16 cellular contexts compared by ENCODE assay signal in genomic region chr1:10504259-10504658, GRCh38. TPM values are rescaled to one million over a fixed set of nuclear protein-coding genes. Genes with fewer than 3 reads are reported as not detected.
DNase-seq lines count a peak whose midpoint lies in the region; ATAC-seq and TF ChIP-seq lines count a peak whose summit lies in the region.
"Had no signal": no experiment of that assay in that cellular context is flagged by ENCODE, and none has a peak within 500 bp of the region (broad histone marks: within the 10 kb centered on the region; RNA-seq: fewer than 3 reads in every experiment).

No MANE protein-coding gene starts in this region.

- no peak for TF ChIP-seq CTCF in Caco-2 (IDR thresholded peaks at IDR 0.05; ENCODE audit: insufficient read depth in 1 of 2, low read depth in 1 of 2, low read length in 1 of 2, severe bottlenecking in 1 of 2, unreplicated experiment in 1 of 2)
- TF ChIP-seq CTCF in nephron (IDR thresholded peaks at IDR 0.05; ENCODE audit: unreplicated experiment in 3 of 3): no peak

- H3K27me3 Mint-ChIP-seq in Caco-2 (ENCODE audit: insufficient read depth, unreplicated experiment): no peaks in the 10 kb centered on the region
- H3K27me3 Mint-ChIP-seq in nephron (ENCODE audit: low read depth): peaks cover 7% of the 10 kb centered on the region

- no peak overlapping the region for H3K4me3 ChIP-seq in Caco-2 (ENCODE audit: low read depth, low read length)
- H3K4me3 ChIP-seq: SJSA1 had no signal

- H3K4me1 Mint-ChIP-seq in Caco-2 (ENCODE audit: low read depth, unreplicated experiment) (peaks cover 19% of the 10 kb centered on the region), nephron (peaks cover 12% of the 10 kb centered on the region)

- no peak for DNase-seq in Caco-2
- DNase-seq in HEK293T (ENCODE audit: extremely low spot score): no peak
- DNase-seq in left colon: no peak
- no peak for DNase-seq in EL
- DNase-seq in HuH-7 (ENCODE audit: low spot score): no peak
- DNase-seq: AML-193, DMS153, H9, NCI-H187 treated with DMSO at 0.1 percent for 48 hours, NCI-H2171, NCI-H748 treated with DMSO at 0.1 percent for 48 hours had no signal

- BruUV-seq in Caco-2 (replicated peaks; lab: Mats Ljungman, UMichigan): no TSS peak

- H3K27ac Mint-ChIP-seq in Caco-2 (ENCODE audit: unreplicated experiment) (peak overlapping the region; percentile 57), nephron (peak overlapping the region in 2 of 3 experiments; percentile 22 to 46)
- H3K27ac Mint-ChIP-seq: CD14-positive monocyte, H9 had no signal

- intact Hi-C loops in Caco-2 (cut with micrococcal nuclease; ENCODE audit: unreplicated experiment): no loop called here
- intact Hi-C loops in left colon (cut with DNase I, micrococcal nuclease): no loop called here

- H3K36me3 ChIP-seq in Caco-2 (ENCODE audit: control insufficient read depth, insufficient read depth, low read length): no peaks in the 10 kb centered on the region
- H3K36me3 ChIP-seq: SJSA1 had no signal

- H3K36me3 Mint-ChIP-seq in Caco-2 (ENCODE audit: insufficient read depth, unreplicated experiment) (no peaks in the 10 kb centered on the region), nephron (ENCODE audit: low read depth) (no peaks in the 10 kb centered on the region)

- ATAC-seq in left colon: peak; percentile 38
- no peak for ATAC-seq in GM18868 (IDR thresholded peaks at IDR 0.05; ENCODE audit: unreplicated experiment)

- H3K4me3 Mint-ChIP-seq in Caco-2 (ENCODE audit: unreplicated experiment) (no peak overlapping the region), nephron (no peak overlapping the region)
- H3K4me3 Mint-ChIP-seq: CD14-positive monocyte, H9 had no signal

- H3K4me1 ChIP-seq in Caco-2: peaks cover 29% of the 10 kb centered on the region

- no peaks in the 10 kb centered on the region for H3K9me3 ChIP-seq in Caco-2
- H3K9me3 ChIP-seq: SJSA1 had no signal

- no peaks in the 10 kb centered on the region for H3K27me3 ChIP-seq in Caco-2 (replicated peaks; ENCODE audit: control insufficient read depth, insufficient read depth, low read length)
- H3K27me3 ChIP-seq: SJSA1 had no signal

- CTCF ChIA-PET in Caco-2 (lab: Charles Lee) (no interaction called here), HEK293T (lab: Yijun Ruan, JAX) (interaction anchor here (0.8 to 1.7 kb wide), 3 partner anchors 10 to 363 kb away, joined by 3 to 16 read pairs (median 6); no protein-coding TSS in a partner anchor)

- POLR2A ChIA-PET in Caco-2 (lab: Charles Lee): no interaction called here
- POLR2A ChIA-PET in HEK293T (lab: Yijun Ruan, JAX): no interaction called here

- H3K9me3 Mint-ChIP-seq in Caco-2 (ENCODE audit: unreplicated experiment) (no peaks in the 10 kb centered on the region), nephron (no peaks in the 10 kb centered on the region)
- H3K9me3 Mint-ChIP-seq: CD14-positive monocyte, H9 had no signal

TF ChIP-seq in HEK293T, 16 proteins besides CTCF, POLR2A, EP300 and RAD21:
- TF ChIP-seq, protein P1, sequence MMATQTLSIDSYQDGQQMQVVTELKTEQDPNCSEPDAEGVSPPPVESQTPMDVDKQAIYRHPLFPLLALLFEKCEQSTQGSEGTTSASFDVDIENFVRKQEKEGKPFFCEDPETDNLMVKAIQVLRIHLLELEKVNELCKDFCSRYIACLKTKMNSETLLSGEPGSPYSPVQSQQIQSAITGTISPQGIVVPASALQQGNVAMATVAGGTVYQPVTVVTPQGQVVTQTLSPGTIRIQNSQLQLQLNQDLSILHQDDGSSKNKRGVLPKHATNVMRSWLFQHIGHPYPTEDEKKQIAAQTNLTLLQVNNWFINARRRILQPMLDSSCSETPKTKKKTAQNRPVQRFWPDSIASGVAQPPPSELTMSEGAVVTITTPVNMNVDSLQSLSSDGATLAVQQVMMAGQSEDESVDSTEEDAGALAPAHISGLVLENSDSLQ (IDR thresholded peaks at IDR 0.05): peak; percentile 79
- TF ChIP-seq SUZ12 (IDR thresholded peaks at IDR 0.05) (no peak), LEF1 (IDR thresholded peaks at IDR 0.05; ENCODE audit: borderline replicate concordance) (no peak)

RNA-seq across cellular contexts. Expression of gene PEX14, which starts 29.5 kb away (rescaled TPM):
- total RNA-seq in Caco-2 (2022) (19.9 and 22.2 TPM in 2 replicates), left colon (10 to 100 TPM; 19.7 to 21.5 TPM)

RNA-seq across cellular contexts. Expression of gene DFFA, which starts 31.9 kb away (rescaled TPM):
- 80.2 and 80.4 TPM in 2 replicates for total RNA-seq in Caco-2 (2022)
- total RNA-seq in left colon: 10 to 100 TPM; 22.6 to 26.8 TPM

RNA-seq across cellular contexts. Expression of gene CORT, which starts 54.4 kb away (rescaled TPM):
- 0.79 TPM in 1 of 2 replicates, not detected in the other for total RNA-seq in Caco-2 (2022)
- total RNA-seq in left colon: under 1 TPM; 0.34 to 0.52 TPM
- total RNA-seq: H9, HT1080, SJSA1 had no signal
